ENCODE assay signal across 25 cellular contexts in genomic region chr12:42221722-42222121, GRCh38.
"Had no signal": no experiment of that assay in that cellular context is flagged by ENCODE, and none has a peak within 500 bp of the region (broad histone marks: within the 10 kb centered on the region; RNA-seq: fewer than 3 reads in every experiment).

No MANE protein-coding gene starts in this region.

- H3K27me3 ChIP-seq: breast epithelium, colonic mucosa, dorsolateral prefrontal cortex, esophagus muscularis mucosa, gastrocnemius medialis, spleen, suprapubic skin, tibial nerve had no signal

- H3K9me3 Mint-ChIP-seq: effector memory CD8-positive, alpha-beta T cell; natural killer cell; stimulated activated naive CD8-positive, alpha-beta T cell treated with anti-CD3 and anti-CD28 coated beads, Interleukin-15, amount 100 ng/mL, for 72 hours had no signal

- H3K27me3 Mint-ChIP-seq: activated CD4-positive, alpha-beta memory T cell treated with anti-CD3 and anti-CD28 coated beads, Interleukin-2, amount 10 ng/mL, durations not matched to agents 7 days and 5 days; activated CD4-positive, alpha-beta T cell treated with anti-CD3 and anti-CD28 coated beads, Interleukin-2, amount 10 ng/mL, durations not matched to agents 24 days and 14 days; activated naive CD8-positive, alpha-beta T cell treated with anti-CD3 and anti-CD28 coated beads, Interleukin-2, amount 10 ng/mL, durations not matched to agents 7 days and 5 days; effector memory CD8-positive, alpha-beta T cell; progenitor cell of endocrine pancreas; stimulated activated naive CD8-positive, alpha-beta T cell treated with anti-CD3 and anti-CD28 coated beads, Interleukin-15, amount 100 ng/mL, for 72 hours had no signal

- H3K9me3 ChIP-seq: breast epithelium, colonic mucosa, esophagus muscularis mucosa, gastrocnemius medialis, spleen, suprapubic skin, tibial nerve had no signal

- H3K27ac ChIP-seq: breast epithelium, colonic mucosa, dorsolateral prefrontal cortex, esophagus muscularis mucosa, gastrocnemius medialis, spleen, suprapubic skin, tibial nerve had no signal

- ATAC-seq: effector memory CD8-positive, alpha-beta T cell; gastrocnemius medialis; left ventricle myocardium superior; natural killer cell; stimulated activated naive CD8-positive, alpha-beta T cell treated with anti-CD3 and anti-CD28 coated beads, Interleukin-15, amount 100 ng/mL, for 72 hours; WTC11 had no signal

- H3K4me3 ChIP-seq: breast epithelium, colonic mucosa, dorsolateral prefrontal cortex, esophagus muscularis mucosa, gastrocnemius medialis, spleen, suprapubic skin, tibial nerve had no signal

- DNase-seq: activated CD4-positive, alpha-beta memory T cell treated with anti-CD3 and anti-CD28 coated beads, Interleukin-2, amount 10 ng/mL, durations not matched to agents 7 days and 5 days; activated CD4-positive, alpha-beta T cell treated with anti-CD3 and anti-CD28 coated beads, Interleukin-2, amount 10 ng/mL, durations not matched to agents 24 days and 14 days; activated gamma-delta T cell treated with Interleukin-2 at 50 U/mL for 16 hours; activated naive CD8-positive, alpha-beta T cell treated with anti-CD3 and anti-CD28 coated beads, Interleukin-2, amount 10 ng/mL, durations not matched to agents 7 days and 5 days; amniotic stem cell; colonic mucosa; dorsolateral prefrontal cortex; effector memory CD8-positive, alpha-beta T cell; gastrocnemius medialis; head of caudate nucleus; left ventricle myocardium superior; midbrain; natural killer cell; retina; spleen; stimulated activated CD4-positive, alpha-beta T cell treated with anti-CD3 and anti-CD28 coated beads, Interleukin-4, amount 100 ng/mL, for 1 hour; stimulated activated naive CD8-positive, alpha-beta T cell treated with anti-CD3 and anti-CD28 coated beads, Interleukin-15, amount 100 ng/mL, for 72 hours; T-helper 1 cell; T-helper 9 cell had no signal

- H3K4me3 Mint-ChIP-seq: activated CD4-positive, alpha-beta memory T cell treated with anti-CD3 and anti-CD28 coated beads, Interleukin-2, amount 10 ng/mL, durations not matched to agents 7 days and 5 days; activated CD4-positive, alpha-beta T cell treated with anti-CD3 and anti-CD28 coated beads, Interleukin-2, amount 10 ng/mL, durations not matched to agents 24 days and 14 days; activated naive CD8-positive, alpha-beta T cell treated with anti-CD3 and anti-CD28 coated beads, Interleukin-2, amount 10 ng/mL, durations not matched to agents 7 days and 5 days; natural killer cell; stimulated activated naive CD8-positive, alpha-beta T cell treated with anti-CD3 and anti-CD28 coated beads, Interleukin-15, amount 100 ng/mL, for 72 hours; WTC11 had no signal

- H3K4me1 ChIP-seq: breast epithelium, colonic mucosa, esophagus muscularis mucosa had no signal

- H3K36me3 Mint-ChIP-seq: natural killer cell had no signal

- H3K4me1 Mint-ChIP-seq: WTC11 had no signal

- H3K36me3 ChIP-seq: breast epithelium, colonic mucosa, esophagus muscularis mucosa, gastrocnemius medialis, suprapubic skin had no signal
